ENCODE assay signal across 12 cellular contexts in genomic region chr3:136893848-136894443, GRCh38. TPM values are rescaled to one million over a fixed set of nuclear protein-coding genes. Genes with fewer than 3 reads are reported as not detected.
A peak's percentile ranks its signal among the peaks of the same experiment; 100 is the strongest.
DNase-seq lines count a peak whose midpoint lies in the region; ATAC-seq and TF ChIP-seq lines count a peak whose summit lies in the region.
"Had no signal": no experiment of that assay in that cellular context is flagged by ENCODE, and none has a peak within 500 bp of the region (broad histone marks: within the 10 kb centered on the region; RNA-seq: fewer than 3 reads in every experiment).

No MANE protein-coding gene starts in this region.

- BruUV-seq in PC-9 (replicated peaks; lab: Mats Ljungman, UMichigan) = no TSS peak

- no peaks in the 10 kb centered on the region for H3K9me2 ChIP-seq in PC-9 (ENCODE audit: insufficient read depth)

- H3K27ac Mint-ChIP-seq in stimulated activated memory B cell treated with anti-CD40 and anti-IgM and Interleukin-4, amounts not matched to agents 10 μg/mL and 1 μg/mL and 100 μg/mL, for 72 hours = no peak overlapping the region
- H3K27ac Mint-ChIP-seq: activated CD4-positive, alpha-beta T cell treated with anti-CD3 and anti-CD28 coated beads, Interleukin-2, amount 10 ng/mL, durations not matched to agents 7 days and 5 days had no signal

- H3K4me2 ChIP-seq in PC-9 = peak overlapping the region; percentile 32

- peaks cover 26% of the 10 kb centered on the region for H3F3A ChIP-seq in PC-9 (ENCODE audit: insufficient read depth, low read depth)

- ATAC-seq in HG03097 (IDR thresholded peaks at IDR 0.05; ENCODE audit: low FRiP score, unreplicated experiment) = no peak
- no peak for ATAC-seq in stimulated activated memory B cell treated with anti-CD40 and anti-IgM and Interleukin-4, amounts not matched to agents 10 μg/mL and 1 μg/mL and 100 μg/mL, for 72 hours

- H3K36me3 Mint-ChIP-seq in stimulated activated memory B cell treated with anti-CD40 and anti-IgM and Interleukin-4, amounts not matched to agents 10 μg/mL and 1 μg/mL and 100 μg/mL, for 72 hours = peaks cover 44% of the 10 kb centered on the region

- no peak overlapping the region for H2AFZ ChIP-seq in PC-9

- H3K4me3 ChIP-seq in PC-9 (no peak overlapping the region), fibroblast of mammary gland (ENCODE audit: control insufficient read depth, low read depth, low read length) (no peak overlapping the region), skeletal muscle cell (ENCODE audit: low read depth, low read length) (no peak overlapping the region)
- H3K4me3 ChIP-seq: heart left ventricle had no signal

- H3K27ac ChIP-seq in PC-9 = peak overlapping the region; percentile 53

- TF ChIP-seq CTCF in PC-9 (conservative IDR thresholded peaks at IDR 0.05) = no peak
- no peak for TF ChIP-seq CTCF in fibroblast of mammary gland (conservative IDR thresholded peaks at IDR 0.05; ENCODE audit: control insufficient read depth, insufficient read depth, low read depth, low read length)

- H3K27me3 Mint-ChIP-seq in stimulated activated memory B cell treated with anti-CD40 and anti-IgM and Interleukin-4, amounts not matched to agents 10 μg/mL and 1 μg/mL and 100 μg/mL, for 72 hours = no peaks in the 10 kb centered on the region
- H3K27me3 Mint-ChIP-seq: activated CD4-positive, alpha-beta T cell treated with anti-CD3 and anti-CD28 coated beads, Interleukin-2, amount 10 ng/mL, durations not matched to agents 7 days and 5 days had no signal

- intact Hi-C loops in PC-9 (cut with micrococcal nuclease; ENCODE audit: unreplicated experiment) = no loop called here

- H3K27me3 ChIP-seq in PC-9 (ENCODE audit: insufficient read depth, low read depth) = no peaks in the 10 kb centered on the region
- H3K27me3 ChIP-seq: heart left ventricle had no signal

- POLR2A ChIA-PET in PC-9 (lab: Charles Lee; ENCODE audit: unreplicated experiment) = no interaction called here

- DNase-seq in GM03348 (ENCODE audit: low spot score) (peak; percentile 62), PC-9 (peak in 1 of 2 experiments; percentile 81), fibroblast of mammary gland (ENCODE audit: low read depth) (peak; percentile 61), skeletal muscle cell (ENCODE audit: low read depth) (peak; percentile 4)
- DNase-seq in stimulated activated CD4-positive, alpha-beta T cell treated with anti-CD3 and anti-CD28 coated beads, Interleukin-2, amount 100 ng/mL, for 48 hours = no peak
- DNase-seq: activated CD4-positive, alpha-beta T cell treated with anti-CD3 and anti-CD28 coated beads, Interleukin-2, amount 10 ng/mL, durations not matched to agents 7 days and 5 days; heart left ventricle; NCI-H1092 treated with DMSO at 0.1 percent for 48 hours; RPMI8226 had no signal

- H3K79me2 ChIP-seq in PC-9 (ENCODE audit: low read depth) = peaks cover 92% of the 10 kb centered on the region

- peaks cover 29% of the 10 kb centered on the region for H3K36me3 ChIP-seq in PC-9 (ENCODE audit: low read depth)

- peaks cover 40% of the 10 kb centered on the region for H3K4me1 Mint-ChIP-seq in stimulated activated memory B cell treated with anti-CD40 and anti-IgM and Interleukin-4, amounts not matched to agents 10 μg/mL and 1 μg/mL and 100 μg/mL, for 72 hours

- no peaks in the 10 kb centered on the region for H4K20me1 ChIP-seq in PC-9 (ENCODE audit: insufficient read depth)

- peaks cover 27% of the 10 kb centered on the region for H3K4me1 ChIP-seq in PC-9 (replicated peaks; ENCODE audit: insufficient read depth)

- peaks cover 4% of the 10 kb centered on the region for H3K9me3 Mint-ChIP-seq in stimulated activated memory B cell treated with anti-CD40 and anti-IgM and Interleukin-4, amounts not matched to agents 10 μg/mL and 1 μg/mL and 100 μg/mL, for 72 hours

- H3K9me3 ChIP-seq in PC-9 (ENCODE audit: insufficient read depth, low read depth) = peaks cover 22% of the 10 kb centered on the region

- CTCF ChIA-PET in PC-9 (lab: Charles Lee) = interaction anchor here (0.5 to 0.6 kb wide), 2 partner anchors 51 to 344 kb away, joined by 3 to 4 read pairs; no protein-coding TSS in a partner anchor

- no peak overlapping the region for H3K4me3 Mint-ChIP-seq in stimulated activated memory B cell treated with anti-CD40 and anti-IgM and Interleukin-4, amounts not matched to agents 10 μg/mL and 1 μg/mL and 100 μg/mL, for 72 hours
- H3K4me3 Mint-ChIP-seq: activated CD4-positive, alpha-beta T cell treated with anti-CD3 and anti-CD28 coated beads, Interleukin-2, amount 10 ng/mL, durations not matched to agents 7 days and 5 days; neural crest cell had no signal

RNA-seq across cellular contexts. Expression of gene NCK1, which starts 31.9 kb away (rescaled TPM):
- 42.7 and 71.4 TPM in 2 replicates for total RNA-seq in PC-9 (2021)

Comparison
In these comparisons a context has a peak if more than half of its experiments do, and no peak if none do; other contexts are left out.
1. DNase-seq: peak in GM03348 (single experiment), fibroblast of mammary gland (single experiment) and skeletal muscle cell (single experiment); none in stimulated activated CD4-positive, alpha-beta T cell treated with anti-CD3 and anti-CD28 coated beads, Interleukin-2, amount 100 ng/mL, for 48 hours (0 of 2).